8 cellular contexts compared by ENCODE assay signal in genomic region chr11:10809373-10810199, GRCh38. TPM values are rescaled to one million over a fixed set of nuclear protein-coding genes. Genes with fewer than 3 reads are reported as not detected.
DNase-seq lines count a peak whose midpoint lies in the region; ATAC-seq lines count a peak whose summit lies in the region.

No MANE protein-coding gene starts in this region.

- H3K4me1 Mint-ChIP-seq in stimulated activated naive B cell treated with anti-CD40 and anti-IgM and Interleukin-4, amounts not matched to agents 10 μg/mL and 1 μg/mL and 100 μg/mL, for 72 hours = peaks cover 20 to 47% of the 10 kb centered on the region in 2 donors

- peak overlapping the region; percentile 95 to 98 for H3K4me3 Mint-ChIP-seq in stimulated activated naive B cell treated with anti-CD40 and anti-IgM and Interleukin-4, amounts not matched to agents 10 μg/mL and 1 μg/mL and 100 μg/mL, for 72 hours

- peaks cover 24 to 42% of the 10 kb centered on the region in 2 donors for H3K36me3 Mint-ChIP-seq in stimulated activated naive B cell treated with anti-CD40 and anti-IgM and Interleukin-4, amounts not matched to agents 10 μg/mL and 1 μg/mL and 100 μg/mL, for 72 hours

- no peaks in the 10 kb centered on the region for H3K27me3 Mint-ChIP-seq in stimulated activated naive B cell treated with anti-CD40 and anti-IgM and Interleukin-4, amounts not matched to agents 10 μg/mL and 1 μg/mL and 100 μg/mL, for 72 hours

- peak overlapping the region; percentile 99 for H3K27ac Mint-ChIP-seq in stimulated activated naive B cell treated with anti-CD40 and anti-IgM and Interleukin-4, amounts not matched to agents 10 μg/mL and 1 μg/mL and 100 μg/mL, for 72 hours

- peak; percentile 88 for DNase-seq in Daoy (ENCODE audit: low read depth)
- DNase-seq in T-helper 22 cell (ENCODE audit: low read depth) = peak; percentile 17
- peak; percentile 35 for DNase-seq in effector CD4-positive, alpha-beta T cell
- DNase-seq in lung microvascular endothelial cell (ENCODE audit: low read depth in 2 of 2) = peak; percentile 32 to 83
- DNase-seq in stimulated activated naive B cell treated with anti-CD40 and anti-IgM and Interleukin-4, amounts not matched to agents 10 μg/mL and 1 μg/mL and 100 μg/mL, for 72 hours = no peak
- DNase-seq in NK-92 (lab: John Stamatoyannopoulos, UW; ENCODE audit: unreplicated experiment) = no peak

- no peaks in the 10 kb centered on the region for H3K9me3 Mint-ChIP-seq in stimulated activated naive B cell treated with anti-CD40 and anti-IgM and Interleukin-4, amounts not matched to agents 10 μg/mL and 1 μg/mL and 100 μg/mL, for 72 hours

- peak; percentile 6 for ATAC-seq in GM19463 (IDR thresholded peaks at IDR 0.05; ENCODE audit: unreplicated experiment)
- peak; percentile 24 for ATAC-seq in HG03571 (IDR thresholded peaks at IDR 0.05; ENCODE audit: unreplicated experiment)
- peak; percentile 22 to 30 for ATAC-seq in stimulated activated naive B cell treated with anti-CD40 and anti-IgM and Interleukin-4, amounts not matched to agents 10 μg/mL and 1 μg/mL and 100 μg/mL, for 72 hours (replicated peaks)

RNA-seq across cellular contexts. Expression of gene EIF4G2, which starts 0.9 kb away (rescaled TPM):
- 812 and 943 TPM in 2 replicates for total RNA-seq in Daoy (2014; rRNA removed; shearing (Covaris generic))
- total RNA-seq in lung microvascular endothelial cell = 647 and 657 TPM in 2 replicates

RNA-seq across cellular contexts. Expression of gene ZBED5, which starts 48.3 kb away (rescaled TPM):
- total RNA-seq in Daoy (2014; rRNA removed; shearing (Covaris generic)) = 30.5 and 35.5 TPM in 2 replicates
- 7.4 and 9.3 TPM in 2 replicates for total RNA-seq in lung microvascular endothelial cell

RNA-seq across cellular contexts. Expression of gene CTR9, which starts 58.5 kb away (rescaled TPM):
- total RNA-seq in Daoy (2014; rRNA removed; shearing (Covaris generic)) = 14.3 and 15.0 TPM in 2 replicates
- 24.6 and 31.3 TPM in 2 replicates for total RNA-seq in lung microvascular endothelial cell

Comparison
In these comparisons a context has a peak if more than half of its experiments do, and no peak if none do; other contexts are left out.
1. DNase-seq: peak in Daoy (single experiment), T-helper 22 cell (single experiment), effector CD4-positive, alpha-beta T cell (single experiment) and lung microvascular endothelial cell (2 of 2); none in stimulated activated naive B cell treated with anti-CD40 and anti-IgM and Interleukin-4, amounts not matched to agents 10 μg/mL and 1 μg/mL and 100 μg/mL, for 72 hours (single experiment) and NK-92 (single experiment).
2. Peak in every context shown above with its lines, with median percentiles within 50 percentile points of each other: ATAC-seq.